ENCODE assay signal across 2 cellular contexts in genomic region chr17:78583091-78583490, GRCh38.
TF ChIP-seq lines count a peak whose summit lies in the region.

No MANE protein-coding gene starts in this region.

TF ChIP-seq in IMR-90, 13 proteins besides CTCF, POLR2A, EP300 and RAD21 (continued from another document):
- TF ChIP-seq ELK1 (IDR thresholded peaks at IDR 0.05; ENCODE audit: borderline replicate concordance, low read depth, low read length) (no peak), CHD1 (IDR thresholded peaks at IDR 0.05; ENCODE audit: low read depth, low read length) (no peak), MXI1 (IDR thresholded peaks at IDR 0.05; ENCODE audit: borderline replicate concordance, low read depth, low read length) (no peak)

TF ChIP-seq in WTC11, 78 proteins besides CTCF, POLR2A, EP300 and RAD21:
- TF ChIP-seq ARID4B (CRISPR knock-in tag; IDR thresholded peaks at IDR 0.05; ENCODE audit: borderline replicate concordance): no peak
- TF ChIP-seq NFYB (CRISPR knock-in tag; conservative IDR thresholded peaks at IDR 0.05; ENCODE audit: low read depth): peak; percentile 52
- TF ChIP-seq CREB1 (CRISPR knock-in tag; IDR thresholded peaks at IDR 0.05): no peak
- TF ChIP-seq USF1 (CRISPR knock-in tag; IDR thresholded peaks at IDR 0.05): peak; percentile 95
- TF ChIP-seq USF2 (CRISPR knock-in tag; IDR thresholded peaks at IDR 0.05): peak; percentile 95
TF ChIP-seq in WTC11: peak in this region for 3.
